In the genomic region with DNA sequence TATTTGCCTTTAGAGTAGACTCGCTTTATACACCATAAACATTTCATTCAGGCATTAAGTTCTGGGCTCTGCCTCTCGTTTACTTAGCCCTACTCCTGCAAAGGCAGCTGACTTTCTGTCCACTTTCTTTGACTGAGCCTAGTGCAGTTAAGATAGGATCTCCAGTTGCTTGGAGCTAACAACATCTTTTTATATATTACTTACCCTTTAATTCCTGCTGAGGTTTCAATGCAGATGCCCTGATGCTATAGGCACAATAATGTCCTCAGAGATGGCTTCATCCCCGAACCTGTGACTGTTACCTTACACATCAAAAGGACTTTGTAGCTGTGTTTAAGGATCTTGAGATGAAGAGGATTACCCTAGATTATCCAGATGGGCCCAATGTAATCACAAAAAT, we compare ENCODE assay signal across 23 cellular contexts.
"Had no signal": no experiment of that assay in that cellular context is flagged by ENCODE, and none has a peak within 500 bp of the region (broad histone marks: within the 10 kb centered on the region; RNA-seq: fewer than 3 reads in every experiment).

No MANE protein-coding gene starts in this region.

- ATAC-seq: activated CD4-positive, alpha-beta T cell treated with anti-CD3 and anti-CD28 coated beads for 36 hours; activated T-cell treated with anti-CD3 and anti-CD28 coated beads, Interleukin-2, amount 50 U/mL, for 72 hours had no signal

- H3K4me3 Mint-ChIP-seq: activated CD4-positive, alpha-beta memory T cell treated with anti-CD3 and anti-CD28 coated beads, Interleukin-2, amount 10 ng/mL, durations not matched to agents 7 days and 5 days; activated CD4-positive, alpha-beta T cell treated with anti-CD3 and anti-CD28 coated beads for 36 hours; activated naive CD8-positive, alpha-beta T cell treated with anti-CD3 and anti-CD28 coated beads, Interleukin-2, amount 10 ng/mL, durations not matched to agents 7 days and 5 days; activated T-cell treated with anti-CD3 and anti-CD28 coated beads, Interleukin-2, amount 50 U/mL, for 72 hours had no signal

- H3K9me3 Mint-ChIP-seq: activated CD4-positive, alpha-beta memory T cell treated with anti-CD3 and anti-CD28 coated beads, Interleukin-2, amount 10 ng/mL, durations not matched to agents 7 days and 5 days; activated T-cell treated with anti-CD3 and anti-CD28 coated beads, Interleukin-2, amount 50 U/mL, for 72 hours; activated T-helper 2 cell treated with anti-CD3 and anti-CD28 coated beads, Interferon-gamma antibody, Interleukin-2, Interleukin-4, amounts not matched to agents 10 μg/mL and 5 μg/mL and 100 μg/mL, durations not matched to agents 14 hours and 24 hours and 36 hours had no signal

- DNase-seq: activated CD4-positive, alpha-beta memory T cell treated with anti-CD3 and anti-CD28 coated beads, Interleukin-2, amount 10 ng/mL, durations not matched to agents 7 days and 5 days; activated CD4-positive, alpha-beta T cell treated with anti-CD3 and anti-CD28 coated beads for 36 hours; activated CD4-positive, alpha-beta T cell treated with anti-CD3 and anti-CD28 coated beads, Interleukin-2, amount 50 U/mL, for 1 hour; activated CD8-positive, alpha-beta memory T cell treated with anti-CD3 and anti-CD28 coated beads, Interleukin-2, amount 50 U/mL, for 4 hours; activated naive CD4-positive, alpha-beta T cell treated with anti-CD3 and anti-CD28 coated beads, Interleukin-2, amount 50 U/mL, for 16 hours; activated naive CD8-positive, alpha-beta T cell treated with anti-CD3 and anti-CD28 coated beads, Interleukin-2, amount 10 ng/mL, durations not matched to agents 7 days and 5 days; activated T-cell treated with anti-CD3 and anti-CD28 coated beads, Interleukin-2, amount 50 U/mL, for 72 hours; adrenal gland; anterior cingulate cortex; caudate nucleus; Kasumi-1; KBM-7; NCI-H1105 treated with DMSO at 0.1 percent for 48 hours; NCI-H1436 treated with DMSO at 0.1 percent for 48 hours; NCI-H187; NCI-H2081 treated with DMSO at 0.1 percent for 48 hours; NCI-H446 treated with DMSO at 0.1 percent for 48 hours; NCI-H526; SIG-M5; T-helper 2 cell had no signal

- H3K4me1 Mint-ChIP-seq: activated CD4-positive, alpha-beta memory T cell treated with anti-CD3 and anti-CD28 coated beads, Interleukin-2, amount 10 ng/mL, durations not matched to agents 7 days and 5 days; activated CD4-positive, alpha-beta T cell treated with anti-CD3 and anti-CD28 coated beads for 36 hours; activated naive CD8-positive, alpha-beta T cell treated with anti-CD3 and anti-CD28 coated beads, Interleukin-2, amount 10 ng/mL, durations not matched to agents 7 days and 5 days had no signal

- H3K27ac ChIP-seq: adrenal gland, breast epithelium, VCaP had no signal

- H3K4me3 ChIP-seq: adrenal gland, breast epithelium had no signal

- H3K27me3 Mint-ChIP-seq: activated CD4-positive, alpha-beta memory T cell treated with anti-CD3 and anti-CD28 coated beads, Interleukin-2, amount 10 ng/mL, durations not matched to agents 7 days and 5 days; activated CD4-positive, alpha-beta T cell treated with anti-CD3 and anti-CD28 coated beads for 36 hours had no signal

- H3K9me3 ChIP-seq: adrenal gland, breast epithelium had no signal

- H3K27me3 ChIP-seq: adrenal gland, breast epithelium had no signal

- H3K27ac Mint-ChIP-seq: activated CD4-positive, alpha-beta memory T cell treated with anti-CD3 and anti-CD28 coated beads, Interleukin-2, amount 10 ng/mL, durations not matched to agents 7 days and 5 days; activated CD4-positive, alpha-beta T cell treated with anti-CD3 and anti-CD28 coated beads for 36 hours; activated naive CD8-positive, alpha-beta T cell treated with anti-CD3 and anti-CD28 coated beads, Interleukin-2, amount 10 ng/mL, durations not matched to agents 7 days and 5 days; activated T-cell treated with anti-CD3 and anti-CD28 coated beads, Interleukin-2, amount 50 U/mL, for 72 hours; activated T-helper 2 cell treated with anti-CD3 and anti-CD28 coated beads, Interferon-gamma antibody, Interleukin-2, Interleukin-4, amounts not matched to agents 10 μg/mL and 5 μg/mL and 100 μg/mL, durations not matched to agents 14 hours and 24 hours and 36 hours had no signal

- H3K36me3 ChIP-seq: adrenal gland, breast epithelium had no signal
